12 cellular contexts compared by ENCODE assay signal in genomic region chr1:171257207-171258052, GRCh38. TPM values are rescaled to one million over a fixed set of nuclear protein-coding genes. Genes with fewer than 3 reads are reported as not detected.
DNase-seq lines count a peak whose midpoint lies in the region; ATAC-seq and TF ChIP-seq lines count a peak whose summit lies in the region.
"Had no signal": no experiment of that assay in that cellular context is flagged by ENCODE, and none has a peak within 500 bp of the region (broad histone marks: within the 10 kb centered on the region; RNA-seq: fewer than 3 reads in every experiment).

No MANE protein-coding gene starts in this region.

- peak; percentile 39 for DNase-seq in A673 (ENCODE audit: low spot score)
- DNase-seq in cerebellum (ENCODE audit: low spot score) = no peak
- DNase-seq: NCI-H1930, T-helper 1 cell had no signal

- POLR2A ChIA-PET in A673 (lab: Charles Lee; ENCODE audit: low non-redundant PET) = no interaction called here

- H3K4me3 ChIP-seq in A673 (ENCODE audit: low read depth, low read length, poor library complexity, severe bottlenecking) (no peak overlapping the region), duodenal mucosa (ENCODE audit: low read depth in 1 of 2, low read length in 2 of 2) (no peak overlapping the region), liver (ENCODE audit: low read depth in 1 of 3, low read length in 3 of 3) (no peak overlapping the region)
- H3K4me3 ChIP-seq: BLaER1 treated with 17β-estradiol and CSF1 and Interleukin-3, amounts not matched to agents 10 nM and 100 nM had no signal

- CTCF ChIA-PET in A673 (lab: Charles Lee) = no interaction called here

- H3K27ac ChIP-seq in A673 (ENCODE audit: low read depth, low read length, poor library complexity, severe bottlenecking) (no peak overlapping the region), duodenal mucosa (ENCODE audit: low read depth, low read length) (peak overlapping the region; percentile 39), liver (ENCODE audit: low read depth in 1 of 2, low read length in 2 of 2) (no peak overlapping the region)
- H3K27ac ChIP-seq: BLaER1 treated with 17β-estradiol and CSF1 and Interleukin-3, amounts not matched to agents 10 nM and 100 nM; neutrophil had no signal

- BruUV-seq in A673 (replicated peaks; lab: Mats Ljungman, UMichigan) = no TSS peak

- H3K9me3 ChIP-seq in A673 (ENCODE audit: low read depth, low read length, poor library complexity, severe bottlenecking) = no peaks in the 10 kb centered on the region
- H3K9me3 ChIP-seq in duodenal mucosa (ENCODE audit: control insufficient read depth in 1 of 2, low read length in 2 of 2) = no peaks in the 10 kb centered on the region
- no peaks in the 10 kb centered on the region for H3K9me3 ChIP-seq in liver (ENCODE audit: control insufficient read depth in 4 of 4, low read length in 3 of 4)
- H3K9me3 ChIP-seq: BLaER1 treated with 17β-estradiol and CSF1 and Interleukin-3, amounts not matched to agents 10 nM and 100 nM; neutrophil had no signal

- TF ChIP-seq CTCF in A673 (conservative IDR thresholded peaks at IDR 0.05; ENCODE audit: low read depth, low read length) (no peak), liver (IDR thresholded peaks at IDR 0.05; ENCODE audit: low read depth, low read length, missing input control) (no peak)

- H3K27me3 ChIP-seq in A673 (replicated peaks; ENCODE audit: insufficient read depth, low read depth, low read length, poor library complexity) (no peaks in the 10 kb centered on the region), duodenal mucosa (ENCODE audit: control insufficient read depth in 1 of 2, insufficient read depth in 2 of 2, low read length in 2 of 2) (no peaks in the 10 kb centered on the region), liver (ENCODE audit: control insufficient read depth in 4 of 4, insufficient read depth in 4 of 4, low read length in 3 of 4) (no peaks in the 10 kb centered on the region)
- H3K27me3 ChIP-seq: BLaER1 treated with 17β-estradiol and CSF1 and Interleukin-3, amounts not matched to agents 10 nM and 100 nM had no signal

- no peak for TF ChIP-seq EP300 in Ishikawa (IDR thresholded peaks at IDR 0.05; ENCODE audit: borderline replicate concordance)

- no peak for ATAC-seq in HG03095 (IDR thresholded peaks at IDR 0.05; ENCODE audit: unreplicated experiment)
- ATAC-seq in HG03139 (IDR thresholded peaks at IDR 0.05; ENCODE audit: unreplicated experiment) = no peak
- no peak for ATAC-seq in HG03108 (IDR thresholded peaks at IDR 0.05; ENCODE audit: unreplicated experiment)

- H3K36me3 ChIP-seq in A673 (ENCODE audit: insufficient read depth, low read length, poor library complexity, severe bottlenecking) = no peaks in the 10 kb centered on the region
- H3K36me3 ChIP-seq in duodenal mucosa (ENCODE audit: control insufficient read depth in 1 of 2, insufficient read depth in 2 of 2, low read length in 2 of 2) = no peaks in the 10 kb centered on the region
- H3K36me3 ChIP-seq in liver (ENCODE audit: control insufficient read depth in 4 of 4, insufficient read depth in 3 of 4, low read depth in 1 of 4, low read length in 3 of 4) = no peaks in the 10 kb centered on the region
- H3K36me3 ChIP-seq: BLaER1 treated with 17β-estradiol and CSF1 and Interleukin-3, amounts not matched to agents 10 nM and 100 nM; neutrophil had no signal

- intact Hi-C loops in A673 (cut with micrococcal nuclease; ENCODE audit: unreplicated experiment) = no loop called here

- H3K4me1 ChIP-seq in A673 (ENCODE audit: insufficient read depth, low read length, poor library complexity, severe bottlenecking) (no peaks in the 10 kb centered on the region), duodenal mucosa (ENCODE audit: control insufficient read depth in 1 of 2, insufficient read depth in 2 of 2, low read length in 2 of 2) (peaks cover 30 to 44% of the 10 kb centered on the region in 2 donors), liver (ENCODE audit: control insufficient read depth in 4 of 4, insufficient read depth in 4 of 4, low read length in 3 of 4) (peaks cover 2 to 9% (median 5%) of the 10 kb centered on the region in 4 donors)

- H3K9ac ChIP-seq in duodenal mucosa (ENCODE audit: low read depth in 1 of 2, low read length in 2 of 2) = no peak overlapping the region
- no peak overlapping the region for H3K9ac ChIP-seq in liver (ENCODE audit: low read depth in 1 of 2, low read length in 2 of 2)
- H3K9ac ChIP-seq: BLaER1 treated with 17β-estradiol and CSF1 and Interleukin-3, amounts not matched to agents 10 nM and 100 nM had no signal

- TF ChIP-seq RAD21 in Ishikawa (IDR thresholded peaks at IDR 0.05; ENCODE audit: low read depth) = no peak
- peak in 1 of 2 donors; percentile 38 for TF ChIP-seq RAD21 in liver (IDR thresholded peaks at IDR 0.05)

- 35% methylated on average over 11 of the region's 11 CpGs for WGBS in liver

TF ChIP-seq in Ishikawa, 13 proteins besides CTCF, POLR2A, EP300 and RAD21:
- no peak for TF ChIP-seq CEBPB (IDR thresholded peaks at IDR 0.05)
- peak; percentile 44; the same call in 1 of the 2 replicates for TF ChIP-seq NFIC (IDR thresholded peaks at IDR 0.05)
- TF ChIP-seq USF1 (IDR thresholded peaks at IDR 0.05) = no peak
- no peak for TF ChIP-seq TAF1 (IDR thresholded peaks at IDR 0.05; ENCODE audit: low read depth)

TF ChIP-seq in liver, 16 proteins besides CTCF, POLR2A, EP300 and RAD21:
- peak; percentile 46 for TF ChIP-seq SP1 (IDR thresholded peaks at IDR 0.05)
- TF ChIP-seq HNF4A (conservative IDR thresholded peaks at IDR 0.05) = peak; percentile 49 to 60
- TF ChIP-seq YY1 (IDR thresholded peaks at IDR 0.05) = no peak
- peak; percentile 30 for TF ChIP-seq REST (IDR thresholded peaks at IDR 0.05)
- TF ChIP-seq FOXA2 (IDR thresholded peaks at IDR 0.05) = peak; percentile 47
- TF ChIP-seq RXRA (IDR thresholded peaks at IDR 0.05) = peak; percentile 60 to 62
- no peak for TF ChIP-seq NR2F2 (IDR thresholded peaks at IDR 0.05)
- peak in 1 of 2 donors; percentile 1 for TF ChIP-seq JUND (IDR thresholded peaks at IDR 0.05)
- peak; percentile 56 for TF ChIP-seq MAX (IDR thresholded peaks at IDR 0.05)

RNA-seq across cellular contexts. Expression of gene FMO1, which starts 9.1 kb away (rescaled TPM):
- total RNA-seq in A673 (2021) (not detected in 2 replicates), liver (10 to 100 TPM in 1 of 2 donors, under 1 TPM in 1; 0.33 to 26.3 TPM), cerebellum (2.7 TPM)
- under 1 TPM; 0.13 to 0.90 TPM for polyA plus RNA-seq in liver

RNA-seq across cellular contexts. Expression of gene FMO4, which starts 56.6 kb away (rescaled TPM):
- total RNA-seq in A673 (2021) (0.56 and 2.1 TPM in 2 replicates), liver (10 to 100 TPM in 1 of 2 donors, 1 to 10 TPM in 1; 7.2 to 26.9 TPM), cerebellum (2.4 TPM)
- 10 to 100 TPM in 1 of 2 donors, 1 to 10 TPM in 1; 7.6 to 11.0 TPM for polyA plus RNA-seq in liver
